ENCODE assay signal across 18 cellular contexts in the genomic region with DNA sequence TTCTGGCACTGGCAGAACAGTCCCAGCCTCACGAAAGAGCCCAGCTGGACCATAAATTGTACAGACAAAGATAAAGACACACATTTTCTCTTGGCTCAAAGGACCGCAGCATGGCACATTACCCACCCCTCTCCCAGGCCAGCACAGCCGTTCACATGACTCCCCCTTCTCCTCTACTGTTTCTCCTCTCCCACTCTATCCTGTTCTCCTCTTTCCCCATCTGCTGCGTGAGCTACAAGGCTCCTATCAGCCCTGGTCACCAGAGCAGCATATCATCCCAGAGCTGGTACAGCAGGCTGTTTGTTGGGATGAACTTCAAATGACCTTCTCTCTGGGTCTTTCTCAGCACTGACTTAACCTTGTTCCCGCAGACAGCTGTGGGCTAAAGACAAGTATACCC.
A peak's percentile ranks its signal among the peaks of the same experiment; 100 is the strongest.
DNase-seq lines count a peak whose midpoint lies in the region; ATAC-seq and TF ChIP-seq lines count a peak whose summit lies in the region.
"Had no signal": no experiment of that assay in that cellular context is flagged by ENCODE, and none has a peak within 500 bp of the region (broad histone marks: within the 10 kb centered on the region; RNA-seq: fewer than 3 reads in every experiment).

No MANE protein-coding gene starts in this region.

- H3K4me1 Mint-ChIP-seq in type B pancreatic cell (ENCODE audit: unreplicated experiment), result peaks cover 29% of the 10 kb centered on the region
- H3K4me1 Mint-ChIP-seq: CD4-positive, CD25-positive, alpha-beta regulatory T cell had no signal

- peak overlapping the region in 1 of 2 experiments; percentile 56; a peak in 2 of 4 replicates for H3K27ac ChIP-seq in SK-N-SH (ENCODE audit: low read depth in 2 of 2, low read length in 1 of 2)
- H3K27ac ChIP-seq: BLaER1 treated with 17β-estradiol and CSF1 and Interleukin-3, amounts not matched to agents 10 nM and 100 nM; GM23248; HL-60 had no signal

- POLR2A ChIA-PET in SK-N-SH (lab: Yijun Ruan, JAX), result no interaction called here

- H3K9ac ChIP-seq in SK-N-SH, result no peak overlapping the region
- H3K9ac ChIP-seq: BLaER1 treated with 17β-estradiol and CSF1 and Interleukin-3, amounts not matched to agents 10 nM and 100 nM; GM23248 had no signal

- no peak for TF ChIP-seq RAD21 in SK-N-SH (IDR thresholded peaks at IDR 0.05; ENCODE audit: low read length)

- CTCF ChIA-PET in SK-N-SH (lab: Yijun Ruan, JAX), result interaction anchor here (1.2 kb wide), 2 partner anchors 25 to 27 kb away, joined by 3 to 6 read pairs; no protein-coding TSS in a partner anchor

- H3K4me1 ChIP-seq in SK-N-SH (ENCODE audit: control insufficient read depth in 1 of 2, insufficient read depth in 2 of 2, low read depth in 1 of 2, low read length in 1 of 2), result peaks cover 0 to 24% of the 10 kb centered on the region in 2 experiments; a peak in 1 of 4 replicates
- peaks cover 24% of the 10 kb centered on the region for H3K4me1 ChIP-seq in BE2C

- no peaks in the 10 kb centered on the region for H3K36me3 Mint-ChIP-seq in type B pancreatic cell
- H3K36me3 Mint-ChIP-seq: CD4-positive, CD25-positive, alpha-beta regulatory T cell had no signal

- TF ChIP-seq CTCF in SK-N-SH (IDR thresholded peaks at IDR 0.05) (no peak), BE2C (IDR thresholded peaks at IDR 0.05; ENCODE audit: low read depth, low read length) (no peak), type B pancreatic cell (conservative IDR thresholded peaks at IDR 0.05) (no peak)

- no peak overlapping the region for H3K4me2 ChIP-seq in SK-N-SH
- H3K4me2 ChIP-seq: BLaER1 treated with 17β-estradiol and CSF1 and Interleukin-3, amounts not matched to agents 10 nM and 100 nM had no signal

- H3K9me3 ChIP-seq in SK-N-SH (no peaks in the 10 kb centered on the region), BE2C (no peaks in the 10 kb centered on the region)
- H3K9me3 ChIP-seq: BLaER1 treated with 17β-estradiol and CSF1 and Interleukin-3, amounts not matched to agents 10 nM and 100 nM had no signal

- no peaks in the 10 kb centered on the region for H4K20me1 ChIP-seq in SK-N-SH (ENCODE audit: insufficient read depth)
- H4K20me1 ChIP-seq: BLaER1 treated with 17β-estradiol and CSF1 and Interleukin-3, amounts not matched to agents 10 nM and 100 nM had no signal

- H3K27me3 ChIP-seq in SK-N-SH (ENCODE audit: insufficient read depth) (0 out of 2 replicates have a peak, but pooled peaks cover 9% of the 10 kb centered on the region), BE2C (no peaks in the 10 kb centered on the region)
- H3K27me3 ChIP-seq: BLaER1 treated with 17β-estradiol and CSF1 and Interleukin-3, amounts not matched to agents 10 nM and 100 nM had no signal

- H3K9me2 ChIP-seq in SK-N-SH, result no peaks in the 10 kb centered on the region

- peaks cover 10% of the 10 kb centered on the region for H3K27me3 Mint-ChIP-seq in type B pancreatic cell

- H3K79me2 ChIP-seq in SK-N-SH (ENCODE audit: insufficient read depth), result no peaks in the 10 kb centered on the region

- WGBS in SK-N-SH (ENCODE audit: low lambda C conversion rate), result 31% methylated on average over 5 of the region's 5 CpGs

- no peak overlapping the region for H3K27ac Mint-ChIP-seq in type B pancreatic cell
- H3K27ac Mint-ChIP-seq: CD4-positive, CD25-positive, alpha-beta regulatory T cell had no signal

- H3K9me3 Mint-ChIP-seq in type B pancreatic cell, result no peaks in the 10 kb centered on the region
- H3K9me3 Mint-ChIP-seq: CD4-positive, CD25-positive, alpha-beta regulatory T cell had no signal

- DNase-seq in SK-N-SH (no peak), BE2C (peak; percentile 50), SK-N-DZ (ENCODE audit: low spot score) (peak; percentile 37), left kidney (ENCODE audit: low read depth, low spot score) (peak; percentile 75), type B pancreatic cell (ENCODE audit: extremely low spot score, unreplicated experiment) (no peak)
- DNase-seq: 8988T; AML-193; Calu3; CD4-positive, CD25-positive, alpha-beta regulatory T cell; DMS153; DMS79 treated with DMSO at 0.1 percent for 48 hours; EL; GM23248 had no signal

- no peak for TF ChIP-seq EP300 in SK-N-SH (IDR thresholded peaks at IDR 0.05; ENCODE audit: borderline replicate concordance in 1 of 2, low read depth in 1 of 2, low read length in 1 of 2)

- no peak overlapping the region for H3K4me3 ChIP-seq in SK-N-SH (ENCODE audit: low read depth in 2 of 2, low read length in 1 of 2)
- H3K4me3 ChIP-seq in BE2C (ENCODE audit: low read depth, low read length), result no peak overlapping the region
- H3K4me3 ChIP-seq: BLaER1 treated with 17β-estradiol and CSF1 and Interleukin-3, amounts not matched to agents 10 nM and 100 nM; GM23248 had no signal

- H3K4me3 Mint-ChIP-seq in type B pancreatic cell, result no peak overlapping the region
- H3K4me3 Mint-ChIP-seq: CD4-positive, CD25-positive, alpha-beta regulatory T cell had no signal

- peak; percentile 40; the same call in 2 of the 3 replicates for ATAC-seq in SK-N-SH treated with all-trans-retinoic acid at 6 μM for 48 hours
- ATAC-seq in HG03196 (IDR thresholded peaks at IDR 0.05; ENCODE audit: unreplicated experiment), result no peak
- ATAC-seq: HCT116 had no signal

- H2AFZ ChIP-seq in SK-N-SH (ENCODE audit: low read depth), result no peak overlapping the region
- H2AFZ ChIP-seq: GM23248 had no signal

- no peaks in the 10 kb centered on the region for H3F3A ChIP-seq in SK-N-SH (replicated peaks; ENCODE audit: insufficient read depth)

- H3K36me3 ChIP-seq in SK-N-SH (replicated peaks in 1 of 2; ENCODE audit: control insufficient read depth in 1 of 2, insufficient read depth in 2 of 2, low read length in 1 of 2) (no peaks in the 10 kb centered on the region), BE2C (no peaks in the 10 kb centered on the region)
- H3K36me3 ChIP-seq: BLaER1 treated with 17β-estradiol and CSF1 and Interleukin-3, amounts not matched to agents 10 nM and 100 nM had no signal

TF ChIP-seq in SK-N-SH treated with all-trans-retinoic acid at 6 μM for 48 hours, 23 proteins besides CTCF, POLR2A, EP300 and RAD21:
- TF ChIP-seq ZFP3 (CRISPR knock-in tag; IDR thresholded peaks at IDR 0.05), result no peak
- 0 out of 2 replicates have a peak, but pooled peaks have one; percentile 8 for TF ChIP-seq ZFP30 (CRISPR knock-in tag; IDR thresholded peaks at IDR 0.05)
- TF ChIP-seq ISL1 (CRISPR knock-in tag; IDR thresholded peaks at IDR 0.05), result 0 out of 2 replicates have a peak, but pooled peaks have one; percentile 5

TF ChIP-seq in SK-N-SH, 30 proteins besides CTCF, POLR2A, EP300 and RAD21 (continues in another document):
- TF ChIP-seq RXRA (IDR thresholded peaks at IDR 0.05; ENCODE audit: borderline replicate concordance, low read depth) (no peak), FOXM1 (IDR thresholded peaks at IDR 0.05; ENCODE audit: low read depth) (no peak), GATA2 (CRISPR knock-in tag; IDR thresholded peaks at IDR 0.05) (no peak), RFX5 (IDR thresholded peaks at IDR 0.05; ENCODE audit: low read length) (no peak), JUND (IDR thresholded peaks at IDR 0.05) (no peak), SIN3A (IDR thresholded peaks at IDR 0.05; ENCODE audit: borderline replicate concordance, low read depth, low read length) (no peak), FOSL2 (IDR thresholded peaks at IDR 0.05; ENCODE audit: borderline replicate concordance, low read depth) (no peak), TEAD4 (IDR thresholded peaks at IDR 0.05; ENCODE audit: borderline replicate concordance, insufficient read depth) (no peak)
- TF ChIP-seq, protein P1, sequence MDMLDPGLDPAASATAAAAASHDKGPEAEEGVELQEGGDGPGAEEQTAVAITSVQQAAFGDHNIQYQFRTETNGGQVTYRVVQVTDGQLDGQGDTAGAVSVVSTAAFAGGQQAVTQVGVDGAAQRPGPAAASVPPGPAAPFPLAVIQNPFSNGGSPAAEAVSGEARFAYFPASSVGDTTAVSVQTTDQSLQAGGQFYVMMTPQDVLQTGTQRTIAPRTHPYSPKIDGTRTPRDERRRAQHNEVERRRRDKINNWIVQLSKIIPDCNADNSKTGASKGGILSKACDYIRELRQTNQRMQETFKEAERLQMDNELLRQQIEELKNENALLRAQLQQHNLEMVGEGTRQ (IDR thresholded peaks at IDR 0.05; ENCODE audit: borderline replicate concordance, low read depth, low read length), result no peak
- TF ChIP-seq, protein P2, sequence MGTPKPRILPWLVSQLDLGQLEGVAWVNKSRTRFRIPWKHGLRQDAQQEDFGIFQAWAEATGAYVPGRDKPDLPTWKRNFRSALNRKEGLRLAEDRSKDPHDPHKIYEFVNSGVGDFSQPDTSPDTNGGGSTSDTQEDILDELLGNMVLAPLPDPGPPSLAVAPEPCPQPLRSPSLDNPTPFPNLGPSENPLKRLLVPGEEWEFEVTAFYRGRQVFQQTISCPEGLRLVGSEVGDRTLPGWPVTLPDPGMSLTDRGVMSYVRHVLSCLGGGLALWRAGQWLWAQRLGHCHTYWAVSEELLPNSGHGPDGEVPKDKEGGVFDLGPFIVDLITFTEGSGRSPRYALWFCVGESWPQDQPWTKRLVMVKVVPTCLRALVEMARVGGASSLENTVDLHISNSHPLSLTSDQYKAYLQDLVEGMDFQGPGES (IDR thresholded peaks at IDR 0.05; ENCODE audit: low read depth, low read length), result no peak
- TF ChIP-seq, protein P3, sequence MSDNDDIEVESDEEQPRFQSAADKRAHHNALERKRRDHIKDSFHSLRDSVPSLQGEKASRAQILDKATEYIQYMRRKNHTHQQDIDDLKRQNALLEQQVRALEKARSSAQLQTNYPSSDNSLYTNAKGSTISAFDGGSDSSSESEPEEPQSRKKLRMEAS (IDR thresholded peaks at IDR 0.05; ENCODE audit: low read depth), result no peak

Comparison
In these comparisons a context has a peak if more than half of its experiments do, and no peak if none do; other contexts are left out.
1. DNase-seq: peak in BE2C (single experiment), SK-N-DZ (single experiment) and left kidney (single experiment); none in SK-N-SH (single experiment) and type B pancreatic cell (single experiment).